ENCODE assay signal across 8 cellular contexts in genomic region chr10:126013489-126014281, GRCh38.
DNase-seq lines count a peak whose midpoint lies in the region; ATAC-seq and TF ChIP-seq lines count a peak whose summit lies in the region.

No MANE protein-coding gene starts in this region.

- TF ChIP-seq CTCF in body of pancreas (IDR thresholded peaks at IDR 0.05) = peak in 2 of 7 experiments; percentile 9 to 20
- no peak for TF ChIP-seq CTCF in smooth muscle cell (IDR thresholded peaks at IDR 0.05; ENCODE audit: borderline replicate concordance, insufficient read depth, poor library complexity, severe bottlenecking)
- TF ChIP-seq CTCF in testis (IDR thresholded peaks at IDR 0.05) = no peak

- no peak overlapping the region for H3K4me3 Mint-ChIP-seq in activated T-cell treated with anti-CD3 and anti-CD28 coated beads, Interleukin-2, amount 50 U/mL, for 4 hours

- no peak overlapping the region for H3K4me3 ChIP-seq in body of pancreas
- H3K4me3 ChIP-seq in smooth muscle cell = no peak overlapping the region
- no peak overlapping the region for H3K4me3 ChIP-seq in testis

- H3K4me1 Mint-ChIP-seq in activated T-cell treated with anti-CD3 and anti-CD28 coated beads, Interleukin-2, amount 50 U/mL, for 4 hours (ENCODE audit: low read depth) = peaks cover 12% of the 10 kb centered on the region

- no peak for TF ChIP-seq POLR2A in body of pancreas (IDR thresholded peaks at IDR 0.05)
- TF ChIP-seq POLR2A in testis (IDR thresholded peaks at IDR 0.05) = no peak

- H3K9me3 Mint-ChIP-seq in activated T-cell treated with anti-CD3 and anti-CD28 coated beads, Interleukin-2, amount 50 U/mL, for 4 hours = no peaks in the 10 kb centered on the region

- peak overlapping the region; percentile 89 for H3K9ac ChIP-seq in smooth muscle cell (ENCODE audit: low read depth)

- H3K79me2 ChIP-seq in smooth muscle cell (ENCODE audit: low read depth) = no peaks in the 10 kb centered on the region

- H3K27me3 ChIP-seq in body of pancreas (no peaks in the 10 kb centered on the region), smooth muscle cell (ENCODE audit: low read depth) (no peaks in the 10 kb centered on the region), testis (no peaks in the 10 kb centered on the region)

- H3K4me2 ChIP-seq in smooth muscle cell = peak overlapping the region; percentile 66

- peaks cover 4% of the 10 kb centered on the region for H3K27me3 Mint-ChIP-seq in activated T-cell treated with anti-CD3 and anti-CD28 coated beads, Interleukin-2, amount 50 U/mL, for 4 hours (ENCODE audit: low read depth)

- 67% methylated on average over 10 of the region's 10 CpGs for WGBS in body of pancreas, 2 donors
- WGBS in smooth muscle cell (ENCODE audit: low lambda C conversion rate) = 56% methylated on average over 10 of the region's 10 CpGs
- WGBS in testis, 2 donors = 89 to 96% methylated on average over 10 of the region's 10 CpGs

- intact Hi-C loops in body of pancreas (cut with DNase I) = no loop called here
- intact Hi-C loops in testis (cut with DNase I; ENCODE audit: low total_unique reads) = no loop called here

- H3K9me3 ChIP-seq in body of pancreas = no peaks in the 10 kb centered on the region
- H3K9me3 ChIP-seq in smooth muscle cell (replicated peaks; ENCODE audit: low read depth) = no peaks in the 10 kb centered on the region
- no peaks in the 10 kb centered on the region for H3K9me3 ChIP-seq in testis

- peaks cover 5% of the 10 kb centered on the region for H3K4me1 ChIP-seq in body of pancreas
- H3K4me1 ChIP-seq in smooth muscle cell (ENCODE audit: low read depth) = peaks cover 24% of the 10 kb centered on the region
- no peaks in the 10 kb centered on the region for H3K4me1 ChIP-seq in testis

- no peak overlapping the region for H2AFZ ChIP-seq in smooth muscle cell (ENCODE audit: low read depth)

- H3K36me3 Mint-ChIP-seq in activated T-cell treated with anti-CD3 and anti-CD28 coated beads, Interleukin-2, amount 50 U/mL, for 4 hours (ENCODE audit: insufficient read depth) = no peaks in the 10 kb centered on the region

- no peak overlapping the region for H3K27ac ChIP-seq in body of pancreas
- H3K27ac ChIP-seq in smooth muscle cell (ENCODE audit: low read depth) = peak overlapping the region; percentile 94
- H3K27ac ChIP-seq in testis = no peak overlapping the region

- H3K36me3 ChIP-seq in body of pancreas (replicated peaks in 1 of 2; ENCODE audit: insufficient read depth in 1 of 2, low read depth in 2 of 2) (no peaks in the 10 kb centered on the region), smooth muscle cell (ENCODE audit: low read depth) (no peaks in the 10 kb centered on the region), testis (ENCODE audit: low read depth, missing control alignments) (no peaks in the 10 kb centered on the region)

- no peak for DNase-seq in activated T-cell treated with anti-CD3 and anti-CD28 coated beads, Interleukin-2, amount 50 U/mL, for 4 hours
- no peak for DNase-seq in activated T-cell treated with anti-CD3 and anti-CD28 coated beads for 4 hours
- peak in 2 of 4 donors; percentile 20 to 24 for DNase-seq in body of pancreas
- DNase-seq in smooth muscle cell (lab: John Stamatoyannopoulos, UW; ENCODE audit: unreplicated experiment) = no peak
- DNase-seq in nucleus accumbens (lab: John Stamatoyannopoulos, UW) = no peak
- DNase-seq in cerebellar cortex (ENCODE audit: low spot score) = no peak
- no peak for DNase-seq in testis

- H3F3A ChIP-seq in smooth muscle cell (ENCODE audit: low read depth) = peaks cover 12% of the 10 kb centered on the region

- ATAC-seq in activated T-cell treated with anti-CD3 and anti-CD28 coated beads, Interleukin-2, amount 50 U/mL, for 4 hours = peak; percentile 21 to 68
- ATAC-seq in HG03378 (IDR thresholded peaks at IDR 0.05; ENCODE audit: unreplicated experiment) = peak; percentile 73
- ATAC-seq in body of pancreas = peak; percentile 21

- no peaks in the 10 kb centered on the region for H4K20me1 ChIP-seq in smooth muscle cell (ENCODE audit: low read depth)

Comparison
In these comparisons a context has a peak if more than half of its experiments do, and no peak if none do; other contexts are left out.
1. ATAC-seq: peak in every context shown above with its lines; median percentile 73 in HG03378; 44 in activated T-cell treated with anti-CD3 and anti-CD28 coated beads, Interleukin-2, amount 50 U/mL, for 4 hours; 21 in body of pancreas.